ENCODE assay signal across 9 cellular contexts in the genomic region with DNA sequence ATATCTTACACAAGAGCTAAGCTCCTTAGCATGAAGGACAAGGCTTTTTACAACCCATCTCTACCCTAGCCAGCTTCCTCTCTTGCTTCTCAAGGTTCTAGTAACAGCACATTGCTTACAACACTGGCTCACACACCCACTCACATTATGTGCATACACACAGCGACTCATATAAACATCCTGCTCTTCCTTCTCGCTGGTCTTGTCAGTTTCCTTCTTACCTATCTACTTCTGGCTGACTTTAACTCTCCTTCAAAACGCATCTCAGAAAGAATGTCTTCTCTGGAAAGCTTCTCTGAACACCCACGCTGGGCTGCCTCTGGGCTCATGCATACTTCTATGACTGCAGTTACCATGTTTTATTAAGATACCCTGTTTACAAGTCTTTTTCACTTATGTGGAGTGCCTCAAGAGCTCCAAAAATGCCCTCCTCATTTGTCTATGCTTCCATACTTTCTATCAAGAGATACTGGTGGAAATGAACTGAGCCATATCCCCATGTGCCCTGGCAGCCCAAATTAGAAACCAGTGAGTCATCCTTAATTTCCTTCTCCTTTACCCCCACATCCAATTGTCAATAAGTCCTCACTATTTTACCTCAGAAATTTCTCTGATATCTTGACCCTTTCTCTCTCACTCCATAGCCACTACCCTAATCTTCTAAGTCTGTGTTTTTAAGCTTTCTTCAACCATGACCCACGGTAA.
A peak's percentile ranks its signal among the peaks of the same experiment; 100 is the strongest.
DNase-seq lines count a peak whose midpoint lies in the region; ATAC-seq, FAIRE-seq and TF ChIP-seq lines count a peak whose summit lies in the region.
"Had no signal": no experiment of that assay in that cellular context is flagged by ENCODE, and none has a peak within 500 bp of the region (broad histone marks: within the 10 kb centered on the region; RNA-seq: fewer than 3 reads in every experiment).

No MANE protein-coding gene starts in this region.

- H3K36me3 ChIP-seq in astrocyte (ENCODE audit: insufficient read depth, low read length) = no peaks in the 10 kb centered on the region
- H3K36me3 ChIP-seq: pancreas had no signal

- H3K4me1 ChIP-seq in astrocyte (ENCODE audit: insufficient read depth, low read length) = peaks cover 3% of the 10 kb centered on the region
- H3K4me1 ChIP-seq: pancreas had no signal

- H3K9me3 ChIP-seq in astrocyte (ENCODE audit: insufficient read depth, low read depth, low read length) = no peaks in the 10 kb centered on the region
- H3K9me3 ChIP-seq: pancreas had no signal

- H2AFZ ChIP-seq in astrocyte (ENCODE audit: low read depth, low read length) = no peak overlapping the region

- no peaks in the 10 kb centered on the region for H3K27me3 ChIP-seq in astrocyte (ENCODE audit: insufficient read depth, low read length)
- H3K27me3 ChIP-seq: pancreas had no signal

- no peak overlapping the region for H3K27ac ChIP-seq in astrocyte (ENCODE audit: low read depth, low read length)
- H3K27ac ChIP-seq: pancreas had no signal

- DNase-seq in LHCN-M2 (ENCODE audit: low read depth) (peak; percentile 34), astrocyte (ENCODE audit: low read depth) (peak; percentile 63), G401 (ENCODE audit: low spot score) (no peak), COLO668 (lab: John Stamatoyannopoulos, UW; ENCODE audit: unreplicated experiment) (no peak), head of caudate nucleus (no peak), ureter (ENCODE audit: low spot score) (no peak)
- DNase-seq in stimulated activated CD4-positive, alpha-beta T cell treated with anti-CD3 and anti-CD28 coated beads, Interleukin-1b, Interleukin-23, amount 100 ng/mL, for 48 hours = peak; percentile 48
- DNase-seq: pancreas had no signal

- no peak overlapping the region for H3K4me3 ChIP-seq in astrocyte (ENCODE audit: insufficient read depth, low read depth, low read length)
- H3K4me3 ChIP-seq: pancreas had no signal

- no peak for TF ChIP-seq CTCF in astrocyte (IDR thresholded peaks at IDR 0.05; ENCODE audit: insufficient read depth, low read depth, low read length)

- no peak for FAIRE-seq in astrocyte (lab: Jason Lieb, UNC)
- FAIRE-seq: pancreas had no signal

- no peak overlapping the region for H3K27ac Mint-ChIP-seq in astrocyte (ENCODE audit: unreplicated experiment)

- H3K4me1 Mint-ChIP-seq in astrocyte (ENCODE audit: low read depth, unreplicated experiment) = peaks cover 7% of the 10 kb centered on the region

- in situ Hi-C loops in G401 (cut with HindIII; ENCODE audit: low sequenced_read_pairs) = no loop called here

- H3K4me3 Mint-ChIP-seq in astrocyte (ENCODE audit: unreplicated experiment) = no peak overlapping the region

- no peaks in the 10 kb centered on the region for H3K36me3 Mint-ChIP-seq in astrocyte (ENCODE audit: low read depth, unreplicated experiment)

- peaks cover 3% of the 10 kb centered on the region for H3K27me3 Mint-ChIP-seq in astrocyte (ENCODE audit: low read depth, unreplicated experiment)

- ATAC-seq in GM18868 (IDR thresholded peaks at IDR 0.05; ENCODE audit: unreplicated experiment) = peak; percentile 81

- H3K9ac ChIP-seq in astrocyte (ENCODE audit: low read length) = no peak overlapping the region

- H3K9me3 Mint-ChIP-seq in astrocyte (ENCODE audit: unreplicated experiment) = peaks cover 3% of the 10 kb centered on the region

- intact Hi-C loops in head of caudate nucleus (cut with DNase I) = no loop called here

- no peaks in the 10 kb centered on the region for H4K20me1 ChIP-seq in astrocyte (ENCODE audit: insufficient read depth, low read length)

- H3K4me2 ChIP-seq in astrocyte (ENCODE audit: low read length) = peak overlapping the region; percentile 42

- H3K79me2 ChIP-seq in astrocyte (ENCODE audit: insufficient read depth, low read length) = no peaks in the 10 kb centered on the region

Comparison
In these comparisons a context has a peak if more than half of its experiments do, and no peak if none do; other contexts are left out.
1. DNase-seq: peak in LHCN-M2 (single experiment), astrocyte (single experiment) and stimulated activated CD4-positive, alpha-beta T cell treated with anti-CD3 and anti-CD28 coated beads, Interleukin-1b, Interleukin-23, amount 100 ng/mL, for 48 hours (single experiment); none in G401 (single experiment), COLO668 (single experiment), head of caudate nucleus (0 of 42) and ureter (single experiment).